ENCODE assay signal across 19 cellular contexts in genomic region chr21:29194342-29194741, GRCh38.
A peak's percentile ranks its signal among the peaks of the same experiment; 100 is the strongest.
DNase-seq lines count a peak whose midpoint lies in the region; ATAC-seq, FAIRE-seq and TF ChIP-seq lines count a peak whose summit lies in the region.
"Had no signal": no experiment of that assay in that cellular context is flagged by ENCODE, and none has a peak within 500 bp of the region (broad histone marks: within the 10 kb centered on the region; RNA-seq: fewer than 3 reads in every experiment).

No MANE protein-coding gene starts in this region.

- H3K27me3 ChIP-seq in ACC112 (ENCODE audit: insufficient read depth, low read length) (no peaks in the 10 kb centered on the region), GM23338 (ENCODE audit: insufficient read depth) (no peaks in the 10 kb centered on the region), HepG2 (ENCODE audit: control insufficient read depth in 1 of 2, insufficient read depth in 2 of 2, low read length in 2 of 2) (no peaks in the 10 kb centered on the region; a peak in 1 of 5 replicates)
- H3K27me3 ChIP-seq: gastroesophageal sphincter had no signal

- peak; percentile 4 for FAIRE-seq in HepG2 (lab: Jason Lieb, UNC)
- FAIRE-seq: TTC549 had no signal

- H4K20me1 ChIP-seq in GM23338 (replicated peaks; ENCODE audit: insufficient read depth), result no peaks in the 10 kb centered on the region
- no peaks in the 10 kb centered on the region for H4K20me1 ChIP-seq in HepG2 (ENCODE audit: insufficient read depth, low read length)

- DNase-seq in GM23338 (ENCODE audit: low spot score) (no peak), T-helper 17 cell (no peak), HepG2 (ENCODE audit: low spot score) (peak; percentile 73), GM03348 (ENCODE audit: low spot score) (no peak), UCSD-AML1 (lab: John Stamatoyannopoulos, UW; ENCODE audit: unreplicated experiment) (no peak)
- DNase-seq in activated effector memory CD4-positive, alpha-beta T cell treated with Interleukin-2 at 50 U/mL for 16 hours, result no peak
- DNase-seq: activated CD4-positive, alpha-beta T cell treated with anti-CD3 and anti-CD28 coated beads, Interleukin-2, amount 50 U/mL, for 48 hours; activated T-cell treated with anti-CD3 and anti-CD28 coated beads for 4 hours; GDM1; Karpas-422; NCI-H1048; NCI-H526; stimulated activated CD4-positive, alpha-beta T cell treated with anti-CD3 and anti-CD28 coated beads, Interleukin-4, amount 100 ng/mL, for 24 hours had no signal

- H2AFZ ChIP-seq in ACC112 (ENCODE audit: low read length, unreplicated experiment), result no peak overlapping the region
- H2AFZ ChIP-seq in GM23338, result peak overlapping the region; percentile 39; the same call in 1 of the 2 replicates
- no peak overlapping the region for H2AFZ ChIP-seq in HepG2 (ENCODE audit: low read length)
- H2AFZ ChIP-seq: parathyroid adenoma had no signal

- no peak; a peak in 1 of 4 replicates for TF ChIP-seq EP300 in HepG2 (IDR thresholded peaks at IDR 0.05; ENCODE audit: low read depth in 2 of 2, low read length in 2 of 2)
- TF ChIP-seq EP300 in HepG2 (CRISPR knock-in tag; IDR thresholded peaks at IDR 0.05; ENCODE audit: borderline replicate concordance), result no peak

- peaks cover 23% of the 10 kb centered on the region for H3K9me3 Mint-ChIP-seq in GM23338

- H3K9me2 ChIP-seq in GM23338 (ENCODE audit: insufficient read depth), result peaks cover 6% of the 10 kb centered on the region

- ATAC-seq in GM23338 (no peak), T-helper 17 cell (no peak), HepG2 (peak; percentile 81), GM21723 (IDR thresholded peaks at IDR 0.05; ENCODE audit: unreplicated experiment) (no peak)
- ATAC-seq: gastroesophageal sphincter had no signal

- H3K9me3 ChIP-seq in T-helper 17 cell (ENCODE audit: control insufficient read depth, low read length, poor library complexity, severe bottlenecking) (no peaks in the 10 kb centered on the region), HepG2 (ENCODE audit: low read length) (no peaks in the 10 kb centered on the region)
- H3K9me3 ChIP-seq: gastroesophageal sphincter had no signal

- no peak for TF ChIP-seq POLR2A in HepG2 (IDR thresholded peaks at IDR 0.05; ENCODE audit: insufficient read depth in 1 of 2, low read depth in 2 of 2, low read length in 2 of 2)

- POLR2A ChIA-PET in HepG2 (lab: Yijun Ruan, JAX), result interaction anchor here (0.9 to 1.5 kb wide), 2 partner anchors 10 to 12 kb away, joined by 3 read pairs; no protein-coding TSS in a partner anchor

- H3K4me1 ChIP-seq in ACC112 (ENCODE audit: control insufficient read depth, insufficient read depth, low read length, unreplicated experiment) (peaks cover 53% of the 10 kb centered on the region), GM23338 (ENCODE audit: insufficient read depth) (peaks cover 24% of the 10 kb centered on the region), HepG2 (ENCODE audit: insufficient read depth, low read length) (peaks cover 47% of the 10 kb centered on the region)
- H3K4me1 ChIP-seq: parathyroid adenoma had no signal

- H3K4me2 ChIP-seq in GM23338, result peak overlapping the region; percentile 55
- H3K4me2 ChIP-seq in HepG2 (ENCODE audit: low read depth, low read length), result peak overlapping the region; percentile 68

- in situ Hi-C loops in HepG2 (cut with HindIII; ENCODE audit: extremely low pct_ligation_motif_present, low pct_unique_long_range_greater_than_20kb), result no loop called here

- no peaks in the 10 kb centered on the region for H3F3A ChIP-seq in GM23338 (replicated peaks; ENCODE audit: low read depth)

- intact Hi-C loops in HepG2 (cut with micrococcal nuclease; ENCODE audit: unreplicated experiment), result loop anchor here (10.0 kb wide), 1 partner anchor 100 kb away; the partner anchor contains the start of gene BACH1

- 11% methylated on average over 3 of the region's 3 CpGs for WGBS in HepG2 (ENCODE audit: low lambda C conversion rate)

- no peaks in the 10 kb centered on the region for H3K79me2 ChIP-seq in ACC112 (ENCODE audit: control insufficient read depth, insufficient read depth, low read length, unreplicated experiment)
- H3K79me2 ChIP-seq in GM23338 (replicated peaks; ENCODE audit: insufficient read depth), result no peaks in the 10 kb centered on the region
- no peaks in the 10 kb centered on the region for H3K79me2 ChIP-seq in HepG2 (ENCODE audit: insufficient read depth, low read length)
- H3K79me2 ChIP-seq: parathyroid adenoma had no signal

- H3K9ac ChIP-seq in HepG2 (ENCODE audit: insufficient read depth, low read depth, low read length), result no peak overlapping the region
- H3K9ac ChIP-seq: parathyroid adenoma had no signal

- no peak for TF ChIP-seq CTCF in GM23338 (conservative IDR thresholded peaks at IDR 0.05; ENCODE audit: low read depth in 2 of 2)
- TF ChIP-seq CTCF in HepG2 (CRISPR knock-in tag; IDR thresholded peaks at IDR 0.05), result no peak

- H3K4me3 Mint-ChIP-seq in GM23338 (no peak overlapping the region), T-helper 17 cell (no peak overlapping the region)

- H3K36me3 ChIP-seq in ACC112 (ENCODE audit: insufficient read depth, low read length), result no peaks in the 10 kb centered on the region
- no peaks in the 10 kb centered on the region for H3K36me3 ChIP-seq in GM23338 (ENCODE audit: insufficient read depth)
- H3K36me3 ChIP-seq in HepG2 (replicated peaks in 1 of 2; ENCODE audit: control insufficient read depth in 1 of 2, insufficient read depth in 2 of 2, low read length in 2 of 2), result no peaks in the 10 kb centered on the region
- H3K36me3 ChIP-seq: gastroesophageal sphincter had no signal

- peaks cover 7% of the 10 kb centered on the region for H3K27me3 Mint-ChIP-seq in GM23338 (ENCODE audit: insufficient read depth, low read depth, poor library complexity)
- H3K27me3 Mint-ChIP-seq in T-helper 17 cell, result no peaks in the 10 kb centered on the region

- BruUV-seq in HepG2 (replicated peaks; lab: Mats Ljungman, UMichigan), result no TSS peak

- peaks cover 13% of the 10 kb centered on the region for H3K36me3 Mint-ChIP-seq in GM23338 (ENCODE audit: low read depth)
- H3K36me3 Mint-ChIP-seq in T-helper 17 cell (ENCODE audit: low read depth), result peaks cover 2% of the 10 kb centered on the region

- TF ChIP-seq RAD21 in HepG2 (CRISPR knock-in tag; IDR thresholded peaks at IDR 0.05), result no peak

- H3K4me1 Mint-ChIP-seq in GM23338 (peaks cover 31% of the 10 kb centered on the region), T-helper 17 cell (peaks cover 4% of the 10 kb centered on the region)

- H3K27ac ChIP-seq in ACC112 (ENCODE audit: low read depth, low read length), result peak overlapping the region; percentile 94; the same call in 1 of the 2 replicates
- H3K27ac ChIP-seq in GM23338 (ENCODE audit: low read depth), result no peak overlapping the region; the same call in 1 of the 2 replicates
- peak overlapping the region; percentile 23 for H3K27ac ChIP-seq in HepG2 (ENCODE audit: extremely low read length, insufficient read depth, low read length)
- H3K27ac ChIP-seq: gastroesophageal sphincter, parathyroid adenoma had no signal

- H3K4me3 ChIP-seq in ACC112 (ENCODE audit: low read depth, low read length), result no peak overlapping the region
- H3K4me3 ChIP-seq in GM23338, result no peak overlapping the region
- H3K4me3 ChIP-seq in HepG2 (replicated peaks in 1 of 3; ENCODE audit: insufficient read depth in 1 of 3, low read depth in 2 of 3, low read length in 3 of 3), result peak overlapping the region; percentile 2 to 42 (median 13); a peak in 4 of 6 replicates
- H3K4me3 ChIP-seq: gastroesophageal sphincter, skin epidermis had no signal

- H3K27ac Mint-ChIP-seq in GM23338 (no peak overlapping the region), T-helper 17 cell (peak overlapping the region; percentile 91)

- CTCF ChIA-PET in HepG2 (lab: Yijun Ruan, JAX; ENCODE audit: low intra/inter-chr PET ratio, low total read pairs), result no interaction called here

TF ChIP-seq in GM23338, 12 proteins besides CTCF, POLR2A, EP300 and RAD21 (continues in another document):
- TF ChIP-seq ZNF114 (CRISPR knock-in tag; IDR thresholded peaks at IDR 0.05) (no peak), POLR2AphosphoS5 (IDR thresholded peaks at IDR 0.05; ENCODE audit: low read depth) (no peak), STAT1 (IDR thresholded peaks at IDR 0.05; ENCODE audit: unreplicated experiment) (no peak), NANOG (IDR thresholded peaks at IDR 0.05; ENCODE audit: borderline replicate concordance) (no peak), ETS1 (IDR thresholded peaks at IDR 0.05) (no peak), CREB1 (CRISPR knock-in tag; IDR thresholded peaks at IDR 0.05; ENCODE audit: low read depth) (no peak), ZNF331 (CRISPR knock-in tag; IDR thresholded peaks at IDR 0.05; ENCODE audit: low read depth) (no peak)

TF ChIP-seq in HepG2, 621 proteins besides CTCF, POLR2A, EP300 and RAD21 (continues in another document):
- no peak for TF ChIP-seq ZSCAN12 (CRISPR knock-in tag; IDR thresholded peaks at IDR 0.05)
- no peak for TF ChIP-seq HOXD1 (CRISPR knock-in tag; IDR thresholded peaks at IDR 0.05)
- TF ChIP-seq ZNF616 (CRISPR knock-in tag; IDR thresholded peaks at IDR 0.05; ENCODE audit: low read depth), result no peak
- TF ChIP-seq CEBPB (IDR thresholded peaks at IDR 0.05; ENCODE audit: borderline replicate concordance, low read depth, low read length), result peak; percentile 88
- no peak for TF ChIP-seq ZBTB43 (CRISPR knock-in tag; conservative IDR thresholded peaks at IDR 0.05)
- TF ChIP-seq TEAD3 (CRISPR knock-in tag; optimal IDR thresholded peaks at IDR 0.05; ENCODE audit: borderline replicate concordance), result peak; percentile 10
- peak; percentile 28; the same call in 1 of the 2 replicates for TF ChIP-seq HMG20A (CRISPR knock-in tag; IDR thresholded peaks at IDR 0.05; ENCODE audit: borderline replicate concordance)
- peak; percentile 51; the same call in 1 of the 2 replicates for TF ChIP-seq SOX5 (CRISPR knock-in tag; IDR thresholded peaks at IDR 0.05; ENCODE audit: borderline replicate concordance)
- no peak for TF ChIP-seq ZSCAN22 (CRISPR knock-in tag; IDR thresholded peaks at IDR 0.05)
- TF ChIP-seq ZNF841 (CRISPR knock-in tag; IDR thresholded peaks at IDR 0.05; ENCODE audit: borderline replicate concordance), result no peak
- no peak for TF ChIP-seq ZFAT (CRISPR knock-in tag; conservative IDR thresholded peaks at IDR 0.05)
- TF ChIP-seq TCF7 (IDR thresholded peaks at IDR 0.05; ENCODE audit: low read depth), result no peak
- TF ChIP-seq FOXP1 (IDR thresholded peaks at IDR 0.05), result no peak
- TF ChIP-seq FOXP1 (CRISPR knock-in tag; IDR thresholded peaks at IDR 0.05), result peak; percentile 56; the same call in 1 of the 2 replicates
- no peak for TF ChIP-seq ZMYM3 (CRISPR knock-in tag; IDR thresholded peaks at IDR 0.05)

Comparison
In these comparisons a context has a peak if more than half of its experiments do, and no peak if none do; other contexts are left out.
1. H3K4me3 ChIP-seq: peak in HepG2 (3 of 3); none in ACC112 (single experiment) and GM23338 (single experiment).